19 cellular contexts compared by ENCODE assay signal in genomic region chr7:42155836-42156540, GRCh38.
DNase-seq lines count a peak whose midpoint lies in the region; ATAC-seq and TF ChIP-seq lines count a peak whose summit lies in the region.
"Had no signal": no experiment of that assay in that cellular context is flagged by ENCODE, and none has a peak within 500 bp of the region (broad histone marks: within the 10 kb centered on the region; RNA-seq: fewer than 3 reads in every experiment).

No MANE protein-coding gene starts in this region.

- ATAC-seq in HG02678 (IDR thresholded peaks at IDR 0.05; ENCODE audit: unreplicated experiment) (no peak), GM21423 (IDR thresholded peaks at IDR 0.05; ENCODE audit: unreplicated experiment) (no peak)
- ATAC-seq: stimulated activated effector memory CD8-positive, alpha-beta T cell treated with anti-CD3 and anti-CD28 coated beads, Interleukin-12 subunit alpha, Interleukin-12 subunit beta, amount 100 ng/mL, for 72 hours had no signal

- no peak overlapping the region for H2BK12ac ChIP-seq in neuronal stem cell (ENCODE audit: low read length)

- no peak overlapping the region for H2BK15ac ChIP-seq in neuronal stem cell (ENCODE audit: low read length)

- H4K91ac ChIP-seq in neuronal stem cell (ENCODE audit: low read depth, low read length, poor library complexity) = no peak overlapping the region

- H3K4me1 ChIP-seq in ACC112 (ENCODE audit: control insufficient read depth, insufficient read depth, low read length, unreplicated experiment) (peaks cover 23% of the 10 kb centered on the region), neuronal stem cell (ENCODE audit: control insufficient read depth in 2 of 2, insufficient read depth in 1 of 2, low read depth in 1 of 2, low read length in 2 of 2) (peaks cover 40 to 53% of the 10 kb centered on the region in 2 donors)
- H3K4me1 ChIP-seq: parathyroid adenoma, spleen had no signal

- no peaks in the 10 kb centered on the region for H3K36me3 ChIP-seq in ACC112 (ENCODE audit: insufficient read depth, low read length)
- peaks cover 0 to 19% of the 10 kb centered on the region in 2 donors for H3K36me3 ChIP-seq in neuronal stem cell (replicated peaks in 1 of 2; ENCODE audit: control insufficient read depth in 2 of 2, insufficient read depth in 2 of 2, low read length in 2 of 2)
- H3K36me3 ChIP-seq: spleen, transverse colon had no signal

- no peak overlapping the region for H3K14ac ChIP-seq in neuronal stem cell (ENCODE audit: low read length)

- H3K4ac ChIP-seq in neuronal stem cell (ENCODE audit: low read length) = no peak overlapping the region

- no peak overlapping the region for H2AK5ac ChIP-seq in neuronal stem cell (ENCODE audit: low read depth, low read length)

- no peak for TF ChIP-seq CTCF in fibroblast of mammary gland (conservative IDR thresholded peaks at IDR 0.05; ENCODE audit: control insufficient read depth, insufficient read depth, low read depth, low read length)
- no peak for TF ChIP-seq CTCF in GM13977 (IDR thresholded peaks at IDR 0.05; ENCODE audit: extremely low read depth, insufficient read depth, missing control alignments)

- no peak overlapping the region for H4K8ac ChIP-seq in neuronal stem cell (ENCODE audit: low read depth, low read length)

- H3K9me3 ChIP-seq in neuronal stem cell (replicated peaks in 1 of 2; ENCODE audit: control insufficient read depth in 2 of 2, insufficient read depth in 1 of 2, low read depth in 1 of 2, low read length in 2 of 2) = no peaks in the 10 kb centered on the region
- H3K9me3 ChIP-seq: spleen, transverse colon had no signal

- no CpG with 5 or more reads among the region's 8 CpGs for WGBS in neuronal stem cell (ENCODE audit: extremely low coverage in 2 of 2, insufficient read length in 2 of 2, insufficient replicate concordance in 1 of 2), 2 donors

- H3K27me3 ChIP-seq in ACC112 (ENCODE audit: insufficient read depth, low read length) (no peaks in the 10 kb centered on the region), neuronal stem cell (ENCODE audit: control insufficient read depth in 3 of 3, insufficient read depth in 3 of 3, low read depth in 1 of 3, low read length in 3 of 3) (no peaks in the 10 kb centered on the region)
- H3K27me3 ChIP-seq: transverse colon had no signal

- DNase-seq in SK-MEL-5 (ENCODE audit: low read depth, low spot score) (peak; percentile 48), fibroblast of mammary gland (ENCODE audit: low read depth) (peak; percentile 86), neuronal stem cell (ENCODE audit: low spot score) (no peak), OCI-M2 (lab: John Stamatoyannopoulos, UW; ENCODE audit: unreplicated experiment) (no peak), GM13977 (ENCODE audit: low spot score) (no peak)
- DNase-seq: ACHN; anterior cingulate cortex; CD8-positive, alpha-beta memory T cell; erythroblast; NCI-H2081; NCI-H774; spleen; transverse colon had no signal

- H3K79me2 ChIP-seq in ACC112 (ENCODE audit: control insufficient read depth, insufficient read depth, low read length, unreplicated experiment) = peaks cover 6% of the 10 kb centered on the region
- H3K79me2 ChIP-seq: parathyroid adenoma had no signal

- no peak overlapping the region for H2BK5ac ChIP-seq in neuronal stem cell (ENCODE audit: low read length)

- in situ Hi-C loops in SK-MEL-5 (cut with HindIII; ENCODE audit: low pct_unique_long_range_greater_than_20kb, low sequenced_read_pairs) (no loop called here), GM13977 (cut with MboI; ENCODE audit: low pct_unique_long_range_greater_than_20kb, low sequenced_read_pairs, unreplicated experiment) (no loop called here)

- H3K27ac ChIP-seq in ACC112 (ENCODE audit: low read depth, low read length) (peak overlapping the region; percentile 35; the same call in 1 of the 2 replicates), neuronal stem cell (replicated peaks; ENCODE audit: low read length) (peak overlapping the region; percentile 4)
- H3K27ac ChIP-seq: parathyroid adenoma, RWPE1, spleen, transverse colon had no signal

- no peak overlapping the region for H3K23ac ChIP-seq in neuronal stem cell (ENCODE audit: low read depth, low read length, poor library complexity)

- no peak overlapping the region for H2BK120ac ChIP-seq in neuronal stem cell (ENCODE audit: low read depth, low read length)

- H2AFZ ChIP-seq in ACC112 (ENCODE audit: low read length, unreplicated experiment) (no peak overlapping the region), neuronal stem cell (ENCODE audit: low read length) (no peak overlapping the region)
- H2AFZ ChIP-seq: parathyroid adenoma had no signal

- no peak overlapping the region for H3K9ac ChIP-seq in neuronal stem cell (ENCODE audit: low read depth, low read length, poor library complexity)
- H3K9ac ChIP-seq: parathyroid adenoma had no signal

- H3K18ac ChIP-seq in neuronal stem cell (ENCODE audit: low read length) = no peak overlapping the region

- H3K4me2 ChIP-seq in neuronal stem cell (ENCODE audit: insufficient read depth, low read length, poor library complexity, severe bottlenecking) = no peak overlapping the region

- H3K4me3 ChIP-seq in ACC112 (ENCODE audit: low read depth, low read length) = peak overlapping the region; percentile 37; the same call in 1 of the 2 replicates
- H3K4me3 ChIP-seq in fibroblast of mammary gland (ENCODE audit: control insufficient read depth, low read depth, low read length) = no peak overlapping the region
- no peak overlapping the region for H3K4me3 ChIP-seq in neuronal stem cell (ENCODE audit: low read length in 2 of 2)
- H3K4me3 ChIP-seq: spleen, transverse colon had no signal

- H3K79me1 ChIP-seq in neuronal stem cell (ENCODE audit: low read depth, low read length) = peaks cover 2% of the 10 kb centered on the region

Comparison
In these comparisons a context has a peak if more than half of its experiments do, and no peak if none do; other contexts are left out.
1. DNase-seq: peak in SK-MEL-5 (single experiment) and fibroblast of mammary gland (single experiment); none in neuronal stem cell (single experiment), OCI-M2 (single experiment) and GM13977 (single experiment).